ENCODE assay signal across 13 cellular contexts in the genomic region with DNA sequence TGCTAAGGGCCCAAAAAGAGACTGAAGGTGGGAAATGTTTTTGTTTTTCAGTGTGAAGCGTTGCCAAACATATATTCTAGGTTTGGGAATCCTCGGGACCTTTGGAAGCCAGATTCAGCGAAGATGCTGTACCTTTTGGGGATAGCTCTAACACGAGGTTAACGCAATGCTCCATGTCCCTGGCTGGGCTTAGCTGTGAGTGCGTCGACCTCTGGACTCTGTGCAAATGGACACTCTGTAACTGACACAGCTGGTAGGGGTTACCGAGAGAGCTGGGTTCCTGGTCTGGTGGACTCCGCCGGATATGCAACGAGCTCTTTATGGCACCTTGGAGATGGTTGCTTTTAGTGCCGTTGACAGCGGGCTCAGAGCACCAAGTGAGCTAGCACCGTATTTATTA. TPM values are rescaled to one million over a fixed set of nuclear protein-coding genes. Genes with fewer than 3 reads are reported as not detected.
DNase-seq lines count a peak whose midpoint lies in the region; ATAC-seq and TF ChIP-seq lines count a peak whose summit lies in the region.
"Had no signal": no experiment of that assay in that cellular context is flagged by ENCODE, and none has a peak within 500 bp of the region (broad histone marks: within the 10 kb centered on the region; RNA-seq: fewer than 3 reads in every experiment).

No MANE protein-coding gene starts in this region.

- DNase-seq in CD8-positive, alpha-beta T cell: no peak
- no peak for DNase-seq in MG63
- DNase-seq in endodermal cell: no peak
- DNase-seq in glomerular visceral epithelial cell (ENCODE audit: extremely low spot score): no peak
- no peak for DNase-seq in inferior parietal cortex (ENCODE audit: extremely low spot score)
- no peak for DNase-seq in stimulated activated naive CD4-positive, alpha-beta T cell (lab: John Stamatoyannopoulos, UW)
- DNase-seq: NCI-H187 treated with DMSO at 0.1 percent for 48 hours had no signal

- H3K4me3 Mint-ChIP-seq in CD8-positive, alpha-beta T cell: peak overlapping the region; percentile 75
- peak overlapping the region; percentile 83 for H3K4me3 Mint-ChIP-seq in endodermal cell

- no peaks in the 10 kb centered on the region for H3K36me3 ChIP-seq in CD8-positive, alpha-beta T cell (ENCODE audit: insufficient read depth, low read length)
- H3K36me3 ChIP-seq in MG63 (no peaks in the 10 kb centered on the region), endodermal cell (ENCODE audit: control insufficient read depth, insufficient read depth, low read length) (no peaks in the 10 kb centered on the region), neural cell (ENCODE audit: insufficient read depth, low read length) (no peaks in the 10 kb centered on the region)

- H3K9me2 ChIP-seq in neural cell (ENCODE audit: insufficient read depth, low read length): no peaks in the 10 kb centered on the region

- H3K36me3 Mint-ChIP-seq in CD8-positive, alpha-beta T cell: no peaks in the 10 kb centered on the region
- no peaks in the 10 kb centered on the region for H3K36me3 Mint-ChIP-seq in endodermal cell (ENCODE audit: low read depth)
- H3K36me3 Mint-ChIP-seq: CD4-positive, alpha-beta memory T cell had no signal

- H3K9ac ChIP-seq in endodermal cell (ENCODE audit: extremely low read depth, low read length, poor library complexity, severe bottlenecking) (no peak overlapping the region), neural cell (ENCODE audit: low read length) (peak overlapping the region; percentile 88)

- H2AFZ ChIP-seq in neural cell (ENCODE audit: low read depth, low read length): no peak overlapping the region

- H3K27me3 ChIP-seq in CD8-positive, alpha-beta T cell (ENCODE audit: insufficient read depth, low read length): peaks cover 9% of the 10 kb centered on the region
- peaks cover 15% of the 10 kb centered on the region; the same call in 1 of the 2 replicates for H3K27me3 ChIP-seq in MG63
- peaks cover 10% of the 10 kb centered on the region for H3K27me3 ChIP-seq in endodermal cell (ENCODE audit: control insufficient read depth, insufficient read depth, low read length, poor library complexity, severe bottlenecking)
- H3K27me3 ChIP-seq in neural cell (ENCODE audit: insufficient read depth, low read depth, low read length): no peaks in the 10 kb centered on the region

- CTCF ChIA-PET in CD8-positive, alpha-beta T cell (lab: Charles Lee): no interaction called here

- TF ChIP-seq CTCF in CD8-positive, alpha-beta T cell (IDR thresholded peaks at IDR 0.05): no peak
- TF ChIP-seq CTCF in endodermal cell (conservative IDR thresholded peaks at IDR 0.05): no peak
- TF ChIP-seq CTCF in neural cell (IDR thresholded peaks at IDR 0.05; ENCODE audit: poor library complexity, severe bottlenecking): no peak

- no peaks in the 10 kb centered on the region for H3K9me3 Mint-ChIP-seq in CD8-positive, alpha-beta T cell
- H3K9me3 Mint-ChIP-seq in endodermal cell: no peaks in the 10 kb centered on the region

- H3K79me2 ChIP-seq in neural cell (replicated peaks; ENCODE audit: insufficient read depth, low read length): no peaks in the 10 kb centered on the region

- intact Hi-C loops in CD8-positive, alpha-beta T cell (cut with DNase I, micrococcal nuclease): no loop called here

- H3F3A ChIP-seq in neural cell (ENCODE audit: insufficient read depth, low read length, poor library complexity, severe bottlenecking): no peaks in the 10 kb centered on the region

- TF ChIP-seq EP300 in neural cell (conservative IDR thresholded peaks at IDR 0.05; ENCODE audit: poor library complexity, severe bottlenecking): no peak

- H3K27ac Mint-ChIP-seq in CD8-positive, alpha-beta T cell: no peak overlapping the region
- no peak overlapping the region for H3K27ac Mint-ChIP-seq in endodermal cell

- no peak overlapping the region for H3K4me2 ChIP-seq in neural cell (ENCODE audit: low read length)

- no peaks in the 10 kb centered on the region for H3K9me3 ChIP-seq in CD8-positive, alpha-beta T cell (ENCODE audit: low read length)
- H3K9me3 ChIP-seq in MG63 (no peaks in the 10 kb centered on the region), endodermal cell (ENCODE audit: control insufficient read depth, low read length) (no peaks in the 10 kb centered on the region), neural cell (ENCODE audit: low read length) (no peaks in the 10 kb centered on the region)

- H3K4me3 ChIP-seq in CD8-positive, alpha-beta T cell (ENCODE audit: low read depth, low read length): no peak overlapping the region
- H3K4me3 ChIP-seq in MG63: peak overlapping the region; percentile 52
- peak overlapping the region; percentile 81 for H3K4me3 ChIP-seq in endodermal cell (ENCODE audit: low read length)
- H3K4me3 ChIP-seq in neural cell (ENCODE audit: low read length): peak overlapping the region; percentile 97

- POLR2A ChIA-PET in CD8-positive, alpha-beta T cell (lab: Charles Lee): no interaction called here

- H3K27ac ChIP-seq in CD8-positive, alpha-beta T cell (ENCODE audit: low read depth, low read length): no peak overlapping the region
- H3K27ac ChIP-seq in endodermal cell (ENCODE audit: low read depth, low read length) (no peak overlapping the region), neural cell (ENCODE audit: low read length) (peak overlapping the region; percentile 86)

- WGBS in endodermal cell (ENCODE audit: insufficient coverage in 1 of 2, insufficient read length in 1 of 2), 2 experiments: 80 to 90% methylated on average over 9 to 14 of the region's 14 CpGs

- H4K20me1 ChIP-seq in neural cell (ENCODE audit: insufficient read depth): no peaks in the 10 kb centered on the region

- peaks cover 37% of the 10 kb centered on the region for H3K27me3 Mint-ChIP-seq in CD8-positive, alpha-beta T cell (ENCODE audit: low read depth)
- H3K27me3 Mint-ChIP-seq in endodermal cell (ENCODE audit: insufficient read depth): peaks cover 27% of the 10 kb centered on the region

- H3K4me1 ChIP-seq in CD8-positive, alpha-beta T cell (ENCODE audit: insufficient read depth, low read length): no peaks in the 10 kb centered on the region
- H3K4me1 ChIP-seq in endodermal cell (ENCODE audit: control insufficient read depth, insufficient read depth, low read length): peaks cover 14% of the 10 kb centered on the region

- TF ChIP-seq RAD21 in neural cell (conservative IDR thresholded peaks at IDR 0.05): no peak

- peaks cover 10% of the 10 kb centered on the region for H3K4me1 Mint-ChIP-seq in CD8-positive, alpha-beta T cell (ENCODE audit: low read depth)
- peaks cover 17% of the 10 kb centered on the region for H3K4me1 Mint-ChIP-seq in endodermal cell

- ATAC-seq in CD8-positive, alpha-beta T cell: no peak
- no peak for ATAC-seq in activated CD4-positive, CD25-positive, alpha-beta regulatory T cell treated with anti-CD3 and anti-CD28 coated beads, Interleukin-2, amount 50 U/mL, for 24 hours

TF ChIP-seq in neural cell, 6 proteins besides CTCF, POLR2A, EP300 and RAD21:
- TF ChIP-seq EZH2 (IDR thresholded peaks at IDR 0.05; ENCODE audit: borderline replicate concordance, insufficient read depth, low read length, poor library complexity, severe bottlenecking) (no peak), POLR2AphosphoS5 (IDR thresholded peaks at IDR 0.05) (no peak), TAF1 (IDR thresholded peaks at IDR 0.05; ENCODE audit: low read depth) (no peak), MXI1 (conservative IDR thresholded peaks at IDR 0.05; ENCODE audit: poor library complexity, severe bottlenecking) (no peak), SMC3 (conservative IDR thresholded peaks at IDR 0.05; ENCODE audit: poor library complexity) (no peak)
- TF ChIP-seq, protein P1, sequence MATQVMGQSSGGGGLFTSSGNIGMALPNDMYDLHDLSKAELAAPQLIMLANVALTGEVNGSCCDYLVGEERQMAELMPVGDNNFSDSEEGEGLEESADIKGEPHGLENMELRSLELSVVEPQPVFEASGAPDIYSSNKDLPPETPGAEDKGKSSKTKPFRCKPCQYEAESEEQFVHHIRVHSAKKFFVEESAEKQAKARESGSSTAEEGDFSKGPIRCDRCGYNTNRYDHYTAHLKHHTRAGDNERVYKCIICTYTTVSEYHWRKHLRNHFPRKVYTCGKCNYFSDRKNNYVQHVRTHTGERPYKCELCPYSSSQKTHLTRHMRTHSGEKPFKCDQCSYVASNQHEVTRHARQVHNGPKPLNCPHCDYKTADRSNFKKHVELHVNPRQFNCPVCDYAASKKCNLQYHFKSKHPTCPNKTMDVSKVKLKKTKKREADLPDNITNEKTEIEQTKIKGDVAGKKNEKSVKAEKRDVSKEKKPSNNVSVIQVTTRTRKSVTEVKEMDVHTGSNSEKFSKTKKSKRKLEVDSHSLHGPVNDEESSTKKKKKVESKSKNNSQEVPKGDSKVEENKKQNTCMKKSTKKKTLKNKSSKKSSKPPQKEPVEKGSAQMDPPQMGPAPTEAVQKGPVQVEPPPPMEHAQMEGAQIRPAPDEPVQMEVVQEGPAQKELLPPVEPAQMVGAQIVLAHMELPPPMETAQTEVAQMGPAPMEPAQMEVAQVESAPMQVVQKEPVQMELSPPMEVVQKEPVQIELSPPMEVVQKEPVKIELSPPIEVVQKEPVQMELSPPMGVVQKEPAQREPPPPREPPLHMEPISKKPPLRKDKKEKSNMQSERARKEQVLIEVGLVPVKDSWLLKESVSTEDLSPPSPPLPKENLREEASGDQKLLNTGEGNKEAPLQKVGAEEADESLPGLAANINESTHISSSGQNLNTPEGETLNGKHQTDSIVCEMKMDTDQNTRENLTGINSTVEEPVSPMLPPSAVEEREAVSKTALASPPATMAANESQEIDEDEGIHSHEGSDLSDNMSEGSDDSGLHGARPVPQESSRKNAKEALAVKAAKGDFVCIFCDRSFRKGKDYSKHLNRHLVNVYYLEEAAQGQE (IDR thresholded peaks at IDR 0.05; ENCODE audit: borderline replicate concordance): no peak

RNA-seq across cellular contexts. Expression of a gene that starts 0.7 kb away (rescaled TPM):
- total RNA-seq in CD8-positive, alpha-beta T cell: not detected
- 0.15 and 2.4 TPM in 2 replicates for total RNA-seq in MG63 (2014; rRNA removed; shearing (Covaris generic); ENCODE audit: low replicate concordance)
- total RNA-seq in endodermal cell: 1 to 10 TPM; 3.5 to 3.8 TPM
- 3.9 TPM for polyA plus RNA-seq in endodermal cell (2013, experiment 1 of 2)
- 4.6 TPM for polyA plus RNA-seq in endodermal cell (2013, experiment 2 of 2)
- 85.8 and 104 TPM in 2 replicates for polyA plus RNA-seq in neural cell
- 51.9 and 52.0 TPM in 2 replicates for polyA minus RNA-seq in neural cell
- total RNA-seq: activated CD8-positive, alpha-beta memory T cell treated with anti-CD3 and anti-CD28 coated beads for 36 hours; CD4-positive, alpha-beta memory T cell; mucosa of gallbladder; T-helper 1 cell treated with Interleukin-12 subunit alpha and Interleukin-12 subunit beta and Interleukin-4 antibody, amounts not matched to agents 30 ng/mL and 1 ng/mL, for 36 hours had no signal
